Comparison of ENCODE assay signal across 21 cellular contexts in genomic region chr12:85550924-85551323, GRCh38.
DNase-seq lines count a peak whose midpoint lies in the region; FAIRE-seq and TF ChIP-seq lines count a peak whose summit lies in the region.
"Had no signal": no experiment of that assay in that cellular context is flagged by ENCODE, and none has a peak within 500 bp of the region (broad histone marks: within the 10 kb centered on the region; RNA-seq: fewer than 3 reads in every experiment).

No MANE protein-coding gene starts in this region.

- H3K36me3 ChIP-seq in HUES48 (ENCODE audit: control insufficient read depth, insufficient read depth, low read length) (no peaks in the 10 kb centered on the region), neural progenitor cell (no peaks in the 10 kb centered on the region), prostate gland (no peaks in the 10 kb centered on the region)
- H3K36me3 ChIP-seq: BE2C, HAP-1 had no signal

- intact Hi-C loops in posterior cingulate gyrus (cut with DNase I), result no loop called here
- intact Hi-C loops in prostate gland (cut with DNase I), result no loop called here

- H4K20me1 ChIP-seq in neural progenitor cell (ENCODE audit: low read depth), result no peaks in the 10 kb centered on the region

- no peaks in the 10 kb centered on the region for H3K36me3 Mint-ChIP-seq in neural progenitor cell

- no peak for FAIRE-seq in HTR-8/SVneo (lab: Jason Lieb, UNC)
- FAIRE-seq: D721Med had no signal

- no peak overlapping the region for H3K4me3 Mint-ChIP-seq in neural progenitor cell

- peak overlapping the region; percentile 92 for H2AFZ ChIP-seq in neural progenitor cell (replicated peaks)
- H2AFZ ChIP-seq: PC-9 had no signal

- H3K4me3 ChIP-seq in HUES48 (ENCODE audit: low read depth, low read length) (0 out of 2 replicates have a peak overlapping the region, but pooled peaks have one; percentile 11), neural progenitor cell (no peak overlapping the region), prostate gland (no peak overlapping the region)
- H3K4me3 ChIP-seq: HAP-1, PC-9, SK-N-MC had no signal

- no peaks in the 10 kb centered on the region for H3K9me3 Mint-ChIP-seq in neural progenitor cell

- no peaks in the 10 kb centered on the region for H3F3A ChIP-seq in neural progenitor cell (ENCODE audit: low read depth)

- peaks cover 7% of the 10 kb centered on the region for H3K4me1 Mint-ChIP-seq in neural progenitor cell

- H3K27me3 ChIP-seq in HUES48 (ENCODE audit: control insufficient read depth, insufficient read depth, low read length), result no peaks in the 10 kb centered on the region
- no peaks in the 10 kb centered on the region for H3K27me3 ChIP-seq in neural progenitor cell
- H3K27me3 ChIP-seq in prostate gland (replicated peaks; ENCODE audit: insufficient read depth), result no peaks in the 10 kb centered on the region
- H3K27me3 ChIP-seq: BE2C had no signal

- H3K27me3 Mint-ChIP-seq in neural progenitor cell (ENCODE audit: insufficient read depth, low read depth), result no peaks in the 10 kb centered on the region

- H3K27ac Mint-ChIP-seq in neural progenitor cell, result no peak overlapping the region

- no peak overlapping the region for H3K4me2 ChIP-seq in neural progenitor cell
- H3K4me2 ChIP-seq: PC-9 had no signal

- DNase-seq in NCI-H69 (lab: John Stamatoyannopoulos, UW) (peak; percentile 81), iPS DF 4.7 (ENCODE audit: extremely low read depth, low spot score) (peak; percentile 53), neural progenitor cell (ENCODE audit: low spot score) (no peak), posterior cingulate gyrus (no peak), prostate gland (ENCODE audit: low spot score) (no peak), HTR-8/SVneo (ENCODE audit: insufficient read length, low spot score) (no peak)
- DNase-seq: BE2C, DMS79, Karpas-422, NCI-H1417, NCI-H2029, NCI-H2227 treated with DMSO at 0.1 percent for 48 hours, NCI-H510A, NCI-H748 treated with DMSO at 0.1 percent for 48 hours, PC-9, RPMI8226, SHP77 treated with DMSO at 0.1 percent for 48 hours had no signal

- H3K9ac ChIP-seq in HUES48 (ENCODE audit: low read depth, low read length), result no peak overlapping the region
- no peak overlapping the region for H3K9ac ChIP-seq in neural progenitor cell

- peaks cover 34% of the 10 kb centered on the region for H3K4me1 ChIP-seq in HUES48 (ENCODE audit: control insufficient read depth, insufficient read depth, low read length)
- H3K4me1 ChIP-seq in neural progenitor cell, result peaks cover 13% of the 10 kb centered on the region
- no peaks in the 10 kb centered on the region for H3K4me1 ChIP-seq in prostate gland (replicated peaks)
- H3K4me1 ChIP-seq: BE2C, HAP-1 had no signal

- H3K27ac ChIP-seq in HUES48 (ENCODE audit: low read depth, low read length), result peak overlapping the region; percentile 65
- no peak overlapping the region for H3K27ac ChIP-seq in neural progenitor cell
- no peak overlapping the region for H3K27ac ChIP-seq in prostate gland
- H3K27ac ChIP-seq: PC-9, SK-N-MC had no signal

- 77% methylated on average over 2 of the region's 2 CpGs for WGBS in prostate gland

- no peaks in the 10 kb centered on the region for H3K79me2 ChIP-seq in neural progenitor cell (ENCODE audit: low read depth)

- TF ChIP-seq CTCF in neural progenitor cell (IDR thresholded peaks at IDR 0.05) (no peak), prostate gland (IDR thresholded peaks at IDR 0.05) (no peak)

- H3K9me3 ChIP-seq in HUES48 (ENCODE audit: control insufficient read depth, insufficient read depth, low read length) (no peaks in the 10 kb centered on the region), neural progenitor cell (ENCODE audit: low read depth) (no peaks in the 10 kb centered on the region), prostate gland (no peaks in the 10 kb centered on the region)
- H3K9me3 ChIP-seq: BE2C, HAP-1 had no signal

- no peak for TF ChIP-seq POLR2A in prostate gland (IDR thresholded peaks at IDR 0.05)

Comparison
In these comparisons a context has a peak if more than half of its experiments do, and no peak if none do; other contexts are left out.
1. DNase-seq: peak in NCI-H69 (single experiment) and iPS DF 4.7 (single experiment); none in neural progenitor cell (single experiment), posterior cingulate gyrus (0 of 10), prostate gland (single experiment) and HTR-8/SVneo (single experiment).